Comparison of ENCODE assay signal across 9 cellular contexts in the genomic region with DNA sequence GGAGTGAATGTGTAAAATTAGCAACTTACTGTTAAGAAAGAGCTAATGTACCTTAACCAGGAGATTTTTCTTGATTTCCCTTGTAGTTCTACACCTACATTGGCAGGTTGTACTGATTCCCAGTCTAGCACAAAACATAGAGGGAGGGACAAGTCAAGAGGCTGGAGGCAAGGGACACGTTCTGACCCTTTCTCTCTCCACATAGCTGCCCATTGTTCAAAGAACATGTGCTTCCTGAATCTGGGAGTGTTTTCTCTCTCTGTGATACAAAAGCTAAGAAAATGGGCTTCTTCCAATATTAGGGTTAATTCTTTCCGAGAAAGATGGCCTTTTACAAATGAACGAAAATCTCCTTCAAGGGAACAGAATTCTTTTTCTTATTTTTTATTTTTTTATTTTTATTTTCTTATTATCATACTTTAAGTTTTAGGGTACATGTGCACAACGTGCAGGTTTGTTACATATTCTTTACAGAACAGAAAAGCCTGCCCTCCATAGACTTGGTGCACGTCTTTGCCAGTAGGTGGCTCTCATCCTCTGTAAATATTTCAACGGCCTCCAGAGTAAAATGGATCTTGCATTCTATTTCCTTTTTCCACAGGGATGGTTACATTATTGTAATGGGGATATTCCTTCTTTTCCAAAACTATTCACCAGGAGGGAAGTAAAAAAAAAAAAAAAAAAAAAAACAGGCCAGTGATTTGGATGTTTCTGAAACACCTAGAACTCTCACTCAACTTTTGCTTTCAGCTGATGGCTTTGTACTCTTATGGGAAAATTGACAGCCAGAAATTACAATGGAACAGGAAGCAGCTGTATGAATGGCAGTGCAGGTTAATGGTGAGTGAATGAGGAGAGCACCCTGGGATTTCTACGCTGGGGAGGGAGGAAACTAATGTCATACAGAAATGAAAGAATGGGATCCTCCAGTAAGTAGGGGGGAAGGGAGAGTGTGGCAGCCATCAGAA. TPM values are rescaled to one million over a fixed set of nuclear protein-coding genes. Genes with fewer than 3 reads are reported as not detected.
DNase-seq lines count a peak whose midpoint lies in the region; ATAC-seq and TF ChIP-seq lines count a peak whose summit lies in the region.
"Had no signal": no experiment of that assay in that cellular context is flagged by ENCODE, and none has a peak within 500 bp of the region (broad histone marks: within the 10 kb centered on the region; RNA-seq: fewer than 3 reads in every experiment).

No MANE protein-coding gene starts in this region.

- peak; percentile 65 for DNase-seq in NCI-H82 (lab: John Stamatoyannopoulos, UW)
- DNase-seq in NCI-H82 treated with DMSO at 0.1 percent for 48 hours (lab: John Stamatoyannopoulos, UW; ENCODE audit: unreplicated experiment): no peak
- DNase-seq in GM23338 (ENCODE audit: low spot score): peak; percentile 67
- peak; percentile 28 for DNase-seq in NCI-H1092 (lab: John Stamatoyannopoulos, UW)
- DNase-seq in fibroblast of mammary gland (ENCODE audit: low read depth): peak; percentile 55
- peak; percentile 29 for DNase-seq in neuronal stem cell (ENCODE audit: low spot score)
- DNase-seq in effector CD8-positive, alpha-beta T cell (lab: John Stamatoyannopoulos, UW): no peak

- no peak overlapping the region for H3K4me3 ChIP-seq in GM23338
- H3K4me3 ChIP-seq in fibroblast of mammary gland (ENCODE audit: control insufficient read depth, low read depth, low read length): no peak overlapping the region
- H3K4me3 ChIP-seq in neuronal stem cell (ENCODE audit: low read length in 2 of 2): peak overlapping the region in 1 of 2 donors; percentile 1

- H3K4me2 ChIP-seq in GM23338 (no peak overlapping the region), neuronal stem cell (ENCODE audit: insufficient read depth, low read length, poor library complexity, severe bottlenecking) (no peak overlapping the region)

- H3K4me1 Mint-ChIP-seq in GM23338: peaks cover 5% of the 10 kb centered on the region; the same call in 2 of the 3 replicates

- no peak overlapping the region for H2AK5ac ChIP-seq in neuronal stem cell (ENCODE audit: low read depth, low read length)

- no peaks in the 10 kb centered on the region for H3K9me2 ChIP-seq in GM23338 (ENCODE audit: insufficient read depth)

- no peak overlapping the region for H2BK12ac ChIP-seq in neuronal stem cell (ENCODE audit: low read length)

- H3K4me1 ChIP-seq in GM23338 (ENCODE audit: insufficient read depth) (no peaks in the 10 kb centered on the region), neuronal stem cell (ENCODE audit: control insufficient read depth in 2 of 2, insufficient read depth in 1 of 2, low read depth in 1 of 2, low read length in 2 of 2) (peaks cover 0 to 13% of the 10 kb centered on the region in 2 donors)

- H3K23ac ChIP-seq in neuronal stem cell (ENCODE audit: low read depth, low read length, poor library complexity): no peak overlapping the region

- H4K8ac ChIP-seq in neuronal stem cell (ENCODE audit: low read depth, low read length): no peak overlapping the region

- H3K14ac ChIP-seq in neuronal stem cell (ENCODE audit: low read length): no peak overlapping the region

- H3K27ac ChIP-seq in GM23338 (ENCODE audit: low read depth) (no peak overlapping the region), VCaP (no peak overlapping the region), neuronal stem cell (replicated peaks; ENCODE audit: low read length) (no peak overlapping the region)

- H4K20me1 ChIP-seq in GM23338 (replicated peaks; ENCODE audit: insufficient read depth): no peaks in the 10 kb centered on the region

- peak; percentile 81 for ATAC-seq in GM23338

- TF ChIP-seq CTCF in GM23338 (conservative IDR thresholded peaks at IDR 0.05; ENCODE audit: low read depth in 2 of 2) (peak; percentile 75 to 77), VCaP (conservative IDR thresholded peaks at IDR 0.05) (peak; percentile 92), fibroblast of mammary gland (conservative IDR thresholded peaks at IDR 0.05; ENCODE audit: control insufficient read depth, insufficient read depth, low read depth, low read length) (peak; percentile 75)

- no peak overlapping the region for H2BK120ac ChIP-seq in neuronal stem cell (ENCODE audit: low read depth, low read length)

- WGBS in neuronal stem cell (ENCODE audit: extremely low coverage in 2 of 2, insufficient read length in 2 of 2, insufficient replicate concordance in 1 of 2), 2 donors: no CpG with 5 or more reads among the region's 7 CpGs

- no peaks in the 10 kb centered on the region for H3K36me3 ChIP-seq in GM23338 (ENCODE audit: insufficient read depth)
- H3K36me3 ChIP-seq in neuronal stem cell (replicated peaks in 1 of 2; ENCODE audit: control insufficient read depth in 2 of 2, insufficient read depth in 2 of 2, low read length in 2 of 2): peaks cover 2 to 16% of the 10 kb centered on the region in 2 donors

- H3K36me3 Mint-ChIP-seq in GM23338 (ENCODE audit: low read depth): no peaks in the 10 kb centered on the region

- H3K79me2 ChIP-seq in GM23338 (replicated peaks; ENCODE audit: insufficient read depth): no peaks in the 10 kb centered on the region

- no peaks in the 10 kb centered on the region for H3K79me1 ChIP-seq in neuronal stem cell (ENCODE audit: low read depth, low read length)

- H3K9ac ChIP-seq in neuronal stem cell (ENCODE audit: low read depth, low read length, poor library complexity): no peak overlapping the region

- H4K91ac ChIP-seq in neuronal stem cell (ENCODE audit: low read depth, low read length, poor library complexity): no peak overlapping the region

- no peaks in the 10 kb centered on the region for H3F3A ChIP-seq in GM23338 (replicated peaks; ENCODE audit: low read depth)

- no peak overlapping the region for H3K4ac ChIP-seq in neuronal stem cell (ENCODE audit: low read length)

- no peaks in the 10 kb centered on the region for H3K9me3 Mint-ChIP-seq in GM23338

- H3K27me3 ChIP-seq in GM23338 (ENCODE audit: insufficient read depth) (no peaks in the 10 kb centered on the region), neuronal stem cell (ENCODE audit: control insufficient read depth in 3 of 3, insufficient read depth in 3 of 3, low read depth in 1 of 3, low read length in 3 of 3) (no peaks in the 10 kb centered on the region)

- no peaks in the 10 kb centered on the region for H3K9me3 ChIP-seq in neuronal stem cell (replicated peaks in 1 of 2; ENCODE audit: control insufficient read depth in 2 of 2, insufficient read depth in 1 of 2, low read depth in 1 of 2, low read length in 2 of 2)

- H3K4me3 Mint-ChIP-seq in GM23338: no peak overlapping the region

- no peak overlapping the region for H3K27ac Mint-ChIP-seq in GM23338

- H3K27me3 Mint-ChIP-seq in GM23338 (ENCODE audit: insufficient read depth, low read depth, poor library complexity): no peaks in the 10 kb centered on the region

- no peak overlapping the region for H2AFZ ChIP-seq in GM23338
- H2AFZ ChIP-seq in neuronal stem cell (ENCODE audit: low read length): peak overlapping the region; percentile 71

- no peak overlapping the region for H2BK5ac ChIP-seq in neuronal stem cell (ENCODE audit: low read length)

- no peak overlapping the region for H2BK15ac ChIP-seq in neuronal stem cell (ENCODE audit: low read length)

- no peak overlapping the region for H3K18ac ChIP-seq in neuronal stem cell (ENCODE audit: low read length)

TF ChIP-seq in GM23338, 12 proteins besides CTCF, POLR2A, EP300 and RAD21 (continues in another document):
- TF ChIP-seq POLR2AphosphoS5 (IDR thresholded peaks at IDR 0.05; ENCODE audit: low read depth) (no peak), ZNF331 (CRISPR knock-in tag; IDR thresholded peaks at IDR 0.05; ENCODE audit: low read depth) (no peak), ZNF114 (CRISPR knock-in tag; IDR thresholded peaks at IDR 0.05) (no peak), EZH2phosphoT487 (IDR thresholded peaks at IDR 0.05; ENCODE audit: unreplicated experiment) (no peak)
- TF ChIP-seq, protein P1, sequence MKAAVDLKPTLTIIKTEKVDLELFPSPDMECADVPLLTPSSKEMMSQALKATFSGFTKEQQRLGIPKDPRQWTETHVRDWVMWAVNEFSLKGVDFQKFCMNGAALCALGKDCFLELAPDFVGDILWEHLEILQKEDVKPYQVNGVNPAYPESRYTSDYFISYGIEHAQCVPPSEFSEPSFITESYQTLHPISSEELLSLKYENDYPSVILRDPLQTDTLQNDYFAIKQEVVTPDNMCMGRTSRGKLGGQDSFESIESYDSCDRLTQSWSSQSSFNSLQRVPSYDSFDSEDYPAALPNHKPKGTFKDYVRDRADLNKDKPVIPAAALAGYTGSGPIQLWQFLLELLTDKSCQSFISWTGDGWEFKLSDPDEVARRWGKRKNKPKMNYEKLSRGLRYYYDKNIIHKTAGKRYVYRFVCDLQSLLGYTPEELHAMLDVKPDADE (IDR thresholded peaks at IDR 0.05): no peak

RNA-seq across cellular contexts. Expression of a gene that starts 13.1 kb away (rescaled TPM):
- total RNA-seq in GM23338 (2014; rRNA removed; shearing (Covaris generic)): not detected in 2 replicates
- polyA plus RNA-seq in GM23338 (2016; fragmentation: Nextera tagmentation; extraction: Ambion mirVana): not detected in 2 replicates
- polyA plus RNA-seq in neuronal stem cell (2013, experiment 1 of 2): not detected
- not detected for polyA plus RNA-seq in neuronal stem cell (2013, experiment 2 of 2)
- polyA plus RNA-seq: adipose tissue had no signal

RNA-seq across cellular contexts. Expression of a gene that starts 17.0 kb away (rescaled TPM):
- total RNA-seq in GM23338 (2014; rRNA removed; shearing (Covaris generic)): 22.1 and 24.0 TPM in 2 replicates
- polyA plus RNA-seq in GM23338 (2016; fragmentation: Nextera tagmentation; extraction: Ambion mirVana): 9.1 and 9.6 TPM in 2 replicates
- 19.5 TPM for polyA plus RNA-seq in neuronal stem cell (2013, experiment 1 of 2)
- polyA plus RNA-seq in neuronal stem cell (2013, experiment 2 of 2): 19.8 TPM

RNA-seq across cellular contexts. Expression of a gene that starts 32.4 kb away (rescaled TPM):
- not detected in 2 replicates for total RNA-seq in GM23338 (2014; rRNA removed; shearing (Covaris generic))
- polyA plus RNA-seq in GM23338 (2016; fragmentation: Nextera tagmentation; extraction: Ambion mirVana): not detected in 2 replicates
- polyA plus RNA-seq in neuronal stem cell (2013, experiment 1 of 2): not detected
- not detected for polyA plus RNA-seq in neuronal stem cell (2013, experiment 2 of 2)
- polyA plus RNA-seq: adipose tissue had no signal

RNA-seq across cellular contexts. Expression of a gene that starts 49.6 kb away (rescaled TPM):
- total RNA-seq in GM23338 (2014; rRNA removed; shearing (Covaris generic)): not detected in 2 replicates
- not detected in 2 replicates for polyA plus RNA-seq in GM23338 (2016; fragmentation: Nextera tagmentation; extraction: Ambion mirVana)
- not detected for polyA plus RNA-seq in neuronal stem cell (2013, experiment 1 of 2)
- polyA plus RNA-seq in neuronal stem cell (2013, experiment 2 of 2): not detected
- polyA plus RNA-seq: adipose tissue had no signal

Comparison
In these comparisons a context has a peak if more than half of its experiments do, and no peak if none do; other contexts are left out.
1. DNase-seq: peak in NCI-H82 (single experiment), GM23338 (single experiment), NCI-H1092 (single experiment), fibroblast of mammary gland (single experiment) and neuronal stem cell (single experiment); none in NCI-H82 treated with DMSO at 0.1 percent for 48 hours (single experiment) and effector CD8-positive, alpha-beta T cell (single experiment).
2. Peak in every context shown above with its lines, with median percentiles within 50 percentile points of each other: CTCF ChIP-seq.